In the genomic region with DNA sequence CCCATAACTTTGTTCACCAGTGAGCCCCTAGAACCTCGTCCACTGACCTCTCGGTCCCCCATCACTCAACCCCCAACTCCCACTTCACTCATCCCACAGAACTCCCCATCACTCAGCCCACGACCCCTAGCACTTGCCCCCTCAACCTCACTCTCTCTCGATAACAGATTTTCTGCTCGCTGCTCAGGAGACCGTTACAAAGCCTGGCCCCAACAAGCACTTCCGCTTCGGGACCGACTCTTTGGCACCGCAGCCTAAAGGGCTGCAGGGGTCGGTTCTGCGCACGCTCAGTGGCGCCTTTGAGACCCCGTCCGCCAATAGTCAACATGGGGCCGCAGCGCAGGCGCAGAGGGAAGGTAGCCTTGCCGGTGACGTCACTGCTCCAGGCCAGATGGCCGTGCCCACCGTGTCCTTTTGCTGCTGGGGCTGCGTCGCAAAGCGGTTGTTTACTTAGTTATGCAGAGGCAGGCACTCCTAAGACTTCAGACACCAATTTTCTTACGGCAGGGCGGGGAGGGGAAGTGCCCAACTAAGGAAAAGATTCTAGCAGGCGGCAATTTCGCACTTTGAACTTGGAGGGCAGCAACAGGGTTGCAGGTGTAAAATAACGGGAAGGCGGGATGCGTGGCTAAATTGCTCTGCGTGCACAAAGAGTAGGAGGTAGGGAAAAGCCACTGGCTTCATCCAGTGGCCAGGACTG, we compare ENCODE assay signal across 8 cellular contexts. TPM values are rescaled to one million over a fixed set of nuclear protein-coding genes. Genes with fewer than 3 reads are reported as not detected.
DNase-seq lines count a peak whose midpoint lies in the region; ATAC-seq and TF ChIP-seq lines count a peak whose summit lies in the region.

A gene (minus strand): TSS at position 232 of the 700 bp plus-strand sequence. CDS start 1,380 bp downstream, outside the sequence.

- peak within 1 kb of the TSS; percentile 78 for H3K4me3 ChIP-seq in kidney epithelial cell (ENCODE audit: low read depth, low read length)

- ATAC-seq in GM19043 (IDR thresholded peaks at IDR 0.05; ENCODE audit: low read depth, unreplicated experiment) (peak; percentile 91), HG03342 (IDR thresholded peaks at IDR 0.05; ENCODE audit: unreplicated experiment) (peak; percentile 94)

- TF ChIP-seq CTCF in kidney epithelial cell (IDR thresholded peaks at IDR 0.05; ENCODE audit: insufficient read depth, low read length, poor library complexity, severe bottlenecking), result no peak

- H3K36me3 ChIP-seq in kidney epithelial cell (ENCODE audit: control insufficient read depth, insufficient read depth, low read length), result no peaks in the 10 kb centered on the region

- DNase-seq in AG20443 (ENCODE audit: low spot score) (peak; percentile 98), NCI-H460 (ENCODE audit: extremely low read depth, low read depth) (peak; percentile 90), cerebellum (ENCODE audit: low spot score) (peak; percentile 85), kidney epithelial cell (ENCODE audit: low read depth) (peak; percentile 56)
- peak; percentile 83 for DNase-seq in activated CD4-positive, alpha-beta T cell treated with anti-CD3 and anti-CD28 coated beads for 1 hour
- DNase-seq in stimulated activated CD4-positive, alpha-beta T cell treated with anti-CD3 and anti-CD28 coated beads, Interleukin-15, amount 100 ng/mL, for 1 hour (ENCODE audit: low read depth in 1 of 2, low spot score in 1 of 2), result peak; percentile 79 to 83

- H3K27me3 ChIP-seq in kidney epithelial cell (ENCODE audit: control insufficient read depth, insufficient read depth, low read length), result no peaks in the 10 kb centered on the region

RNA-seq across cellular contexts. Expression of the gene that starts here (rescaled TPM):
- 4.4 and 6.6 TPM in 2 replicates for total RNA-seq in NCI-H460 (2014; rRNA removed; shearing (Covaris generic))
- 5.0 and 8.7 TPM in 2 replicates for polyA plus RNA-seq in NCI-H460 (2014; cell fraction: nucleus; rRNA removed)
- total RNA-seq in cerebellum (6.5 TPM), kidney epithelial cell (3.3 and 3.6 TPM in 2 replicates)

Comparison
In these comparisons a context has a peak if more than half of its experiments do, and no peak if none do; other contexts are left out.
1. Peak in every context shown above with its lines: DNase-seq, ATAC-seq and H3K4me3 ChIP-seq.